ENCODE assay signal across 8 cellular contexts in the genomic region with DNA sequence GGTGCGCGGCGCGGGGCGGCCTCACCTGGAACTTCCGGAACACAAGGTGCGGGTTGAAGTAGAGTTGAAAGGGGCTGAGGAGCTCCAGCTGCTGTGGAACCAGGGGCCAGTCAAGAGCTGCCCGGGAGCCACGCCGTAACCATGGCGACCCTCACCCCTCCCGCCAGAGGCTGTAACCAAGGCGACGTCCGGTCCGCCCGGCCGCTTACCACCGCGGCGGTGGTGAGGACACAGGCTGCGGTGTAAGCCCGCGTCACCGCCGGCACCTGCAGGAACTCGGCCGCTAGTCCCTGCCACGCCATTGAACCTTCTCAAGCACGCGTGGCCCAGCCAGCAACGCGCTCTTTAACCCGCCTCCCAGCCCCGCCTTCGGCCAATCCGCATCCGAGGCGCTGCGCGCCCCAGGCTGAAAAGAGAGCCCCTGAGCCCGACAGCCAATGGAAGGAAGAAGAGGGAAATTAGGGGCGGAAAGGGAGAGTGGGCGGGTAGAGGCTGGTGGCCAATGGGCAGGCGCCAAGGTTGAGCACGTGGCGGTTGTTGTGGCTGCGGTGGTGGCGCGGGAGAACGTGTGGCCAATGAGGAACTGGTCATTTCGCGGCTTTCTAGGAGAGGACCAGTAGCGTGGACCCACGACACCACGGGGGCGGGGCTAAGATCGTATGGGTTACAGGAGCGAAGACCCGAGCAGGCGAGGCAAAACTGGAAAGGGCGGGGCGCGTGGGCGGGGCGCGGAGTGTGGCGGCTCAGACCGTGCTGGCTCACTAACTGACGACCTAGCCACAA. TPM values are rescaled to one million over a fixed set of nuclear protein-coding genes. Genes with fewer than 3 reads are reported as not detected.
A peak's percentile ranks its signal among the peaks of the same experiment; 100 is the strongest.
DNase-seq lines count a peak whose midpoint lies in the region; ATAC-seq and TF ChIP-seq lines count a peak whose summit lies in the region.

A gene (minus strand): TSS at position 321 of the 783 bp plus-strand sequence. CDS start 19 bp downstream, at position 302.

- H3K9me3 Mint-ChIP-seq in CD4-positive, CD25-positive, alpha-beta regulatory T cell, result peaks cover 0 to 2% (median 0%) of the 10 kb centered on the region in 7 donors
- H3K9me3 Mint-ChIP-seq in endothelial cell (ENCODE audit: unreplicated experiment), result no peaks in the 10 kb centered on the region
- H3K9me3 Mint-ChIP-seq in mesothelial cell of epicardium, result no peaks in the 10 kb centered on the region

- peaks cover 4% of the 10 kb centered on the region for H3K36me3 Mint-ChIP-seq in CD4-positive, CD25-positive, alpha-beta regulatory T cell
- peaks cover 3% of the 10 kb centered on the region for H3K36me3 Mint-ChIP-seq in endothelial cell (ENCODE audit: low read depth, unreplicated experiment)
- H3K36me3 Mint-ChIP-seq in mesothelial cell of epicardium, result peaks cover 6% of the 10 kb centered on the region

- H3K4me1 ChIP-seq in CD4-positive, CD25-positive, alpha-beta regulatory T cell (ENCODE audit: control insufficient read depth, insufficient read depth, low read length, poor library complexity, severe bottlenecking), result peaks cover 16% of the 10 kb centered on the region

- peaks cover 7% of the 10 kb centered on the region for H3K36me3 ChIP-seq in CD4-positive, CD25-positive, alpha-beta regulatory T cell (ENCODE audit: control insufficient read depth, insufficient read depth, low read length)

- peak within 1 kb of the TSS; percentile 26 for H3K4me3 ChIP-seq in CD4-positive, CD25-positive, alpha-beta regulatory T cell (ENCODE audit: low read depth, low read length)

- H3K27me3 ChIP-seq in CD4-positive, CD25-positive, alpha-beta regulatory T cell (ENCODE audit: control insufficient read depth, insufficient read depth, low read length), result no peaks in the 10 kb centered on the region

- H3K4me1 Mint-ChIP-seq in CD4-positive, CD25-positive, alpha-beta regulatory T cell, result peaks cover 0 to 21% (median 8%) of the 10 kb centered on the region in 4 donors
- H3K4me1 Mint-ChIP-seq in endothelial cell (ENCODE audit: unreplicated experiment), result peaks cover 10% of the 10 kb centered on the region
- peaks cover 56% of the 10 kb centered on the region for H3K4me1 Mint-ChIP-seq in mesothelial cell of epicardium

- H3K27ac Mint-ChIP-seq in CD4-positive, CD25-positive, alpha-beta regulatory T cell, result peak within 1 kb of the TSS; percentile 76 to 98 (median 96)
- H3K27ac Mint-ChIP-seq in endothelial cell (ENCODE audit: unreplicated experiment) (peak within 1 kb of the TSS; percentile 57), mesothelial cell of epicardium (peak within 1 kb of the TSS; percentile 94)

- peak within 1 kb of the TSS; percentile 73 to 94 (median 92) for H3K4me3 Mint-ChIP-seq in CD4-positive, CD25-positive, alpha-beta regulatory T cell
- H3K4me3 Mint-ChIP-seq in endothelial cell (ENCODE audit: unreplicated experiment) (peak within 1 kb of the TSS; percentile 91), mesothelial cell of epicardium (peak within 1 kb of the TSS; percentile 79)

- TF ChIP-seq CTCF in endothelial cell (IDR thresholded peaks at IDR 0.05; ENCODE audit: unreplicated experiment) (no peak), mesothelial cell of epicardium (IDR thresholded peaks at IDR 0.05; ENCODE audit: unreplicated experiment) (no peak)

- peak within 1 kb of the TSS; percentile 41 for H3K27ac ChIP-seq in CD4-positive, CD25-positive, alpha-beta regulatory T cell (ENCODE audit: insufficient read depth, low read length, poor library complexity, severe bottlenecking)

- H3K9me3 ChIP-seq in CD4-positive, CD25-positive, alpha-beta regulatory T cell (ENCODE audit: control insufficient read depth in 2 of 2, low read length in 2 of 2), result no peaks in the 10 kb centered on the region

- H3K27me3 Mint-ChIP-seq in CD4-positive, CD25-positive, alpha-beta regulatory T cell, result peaks cover 6% of the 10 kb centered on the region
- H3K27me3 Mint-ChIP-seq in endothelial cell (ENCODE audit: unreplicated experiment) (peaks cover 21% of the 10 kb centered on the region), mesothelial cell of epicardium (ENCODE audit: low read depth) (peaks cover 2% of the 10 kb centered on the region)

- ATAC-seq in CD4-positive, CD25-positive, alpha-beta regulatory T cell (ENCODE audit: low read depth in 2 of 2), result peak; percentile 89
- peak; percentile 72 for ATAC-seq in GM19467 (IDR thresholded peaks at IDR 0.05; ENCODE audit: unreplicated experiment)

- peak; percentile 93 to 99 (median 94) for DNase-seq in CD4-positive, CD25-positive, alpha-beta regulatory T cell
- DNase-seq in HS-27A (ENCODE audit: low read depth) (peak; percentile 95), NOMO-1 treated with dmso at 0.1 percent for 144 hours (lab: John Stamatoyannopoulos, UW; ENCODE audit: unreplicated experiment) (peak; percentile 100), endothelial cell (ENCODE audit: low spot score) (peak; percentile 95), mesothelial cell of epicardium (ENCODE audit: low spot score in 2 of 2, unreplicated experiment in 2 of 2) (peak; percentile 88 to 94)
- peak; percentile 94 for DNase-seq in activated CD8-positive, alpha-beta memory T cell treated with anti-CD3 and anti-CD28 coated beads, Interleukin-2, amount 50 U/mL, for 4 hours
- DNase-seq in stimulated activated CD8-positive, alpha-beta memory T cell treated with anti-CD3 and anti-CD28 coated beads, Interleukin-15, amount 100 ng/mL, for 24 hours (ENCODE audit: low read depth), result peak; percentile 90

RNA-seq across cellular contexts. Expression of the gene that starts here (rescaled TPM):
- 1.0 TPM for total RNA-seq in CD4-positive, CD25-positive, alpha-beta regulatory T cell
- polyA plus RNA-seq in CD4-positive, CD25-positive, alpha-beta regulatory T cell, result under 1 TPM in 1 of 4 donors, not detected in 3; 0.53 TPM
- 1.3 TPM for total RNA-seq in endothelial cell (ENCODE audit: unreplicated experiment)
- total RNA-seq in mesothelial cell of epicardium, result 23.5 to 25.8 TPM (median 24.8 TPM) in 3 replicates

Comparison
In these comparisons a context has a peak if more than half of its experiments do, and no peak if none do; other contexts are left out.
1. Peak in every context shown above with its lines: DNase-seq, ATAC-seq, H3K4me3 ChIP-seq and H3K27ac ChIP-seq.
2. RNA of the gene that starts here (total RNA-seq): 23.5 to 25.8 TPM in mesothelial cell of epicardium; 1.3 TPM in endothelial cell (single experiment) and 1.0 TPM in CD4-positive, CD25-positive, alpha-beta regulatory T cell (single experiment); every median in the first group is over 10 times any median in the second.